10 cellular contexts compared by ENCODE assay signal in the genomic region with DNA sequence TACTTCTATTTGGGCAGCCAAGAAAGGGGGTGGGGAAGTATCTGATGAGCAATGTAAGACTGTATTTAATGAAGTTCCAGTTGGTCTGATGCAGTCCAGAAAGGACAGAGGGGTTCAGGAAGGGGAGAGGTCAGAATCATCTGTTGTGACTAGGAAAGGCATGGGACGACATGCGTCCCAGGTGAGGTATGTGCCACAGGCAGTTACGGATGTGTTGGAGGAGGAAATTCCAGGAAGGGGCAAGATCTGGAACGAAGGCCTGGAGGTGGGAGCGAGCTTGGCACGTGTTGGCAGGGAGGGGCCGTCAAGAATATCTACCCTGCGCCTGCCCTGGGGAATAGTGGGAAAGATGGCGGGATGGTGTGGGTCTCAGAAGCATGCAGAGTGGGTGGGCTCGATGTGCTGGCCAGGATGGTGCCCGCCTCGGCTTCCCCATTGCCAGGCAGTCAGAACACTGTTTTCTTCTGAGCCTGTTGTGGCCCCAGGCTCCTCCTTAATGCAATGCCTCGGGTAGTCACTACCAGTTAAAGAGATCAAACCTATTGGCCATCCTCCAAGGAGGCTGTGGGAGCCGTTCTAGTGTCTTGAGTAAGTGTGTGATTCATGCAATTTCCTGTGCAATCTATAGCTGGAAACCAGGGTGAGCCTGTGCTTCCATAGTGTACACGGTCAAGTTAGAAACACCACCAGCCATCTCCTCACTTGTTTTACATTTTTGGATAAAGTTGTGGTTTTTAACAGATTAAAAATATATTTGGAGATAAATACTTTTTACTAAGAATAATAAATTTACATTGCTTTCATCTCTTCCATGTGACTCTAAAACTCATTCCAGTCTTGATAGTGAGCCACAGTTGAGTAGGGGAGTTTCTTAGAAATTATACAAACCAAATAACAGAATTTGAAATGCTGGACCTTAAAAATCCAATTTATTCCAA. TPM values are rescaled to one million over a fixed set of nuclear protein-coding genes. Genes with fewer than 3 reads are reported as not detected.
DNase-seq lines count a peak whose midpoint lies in the region; ATAC-seq and TF ChIP-seq lines count a peak whose summit lies in the region.
"Had no signal": no experiment of that assay in that cellular context is flagged by ENCODE, and none has a peak within 500 bp of the region (broad histone marks: within the 10 kb centered on the region; RNA-seq: fewer than 3 reads in every experiment).

No MANE protein-coding gene starts in this region.

- no peak for DNase-seq in activated T-cell treated with anti-CD3 and anti-CD28 coated beads, Interleukin-2, amount 50 U/mL, for 4 hours
- DNase-seq in activated T-cell treated with anti-CD3 and anti-CD28 coated beads for 4 hours (no peak), kidney epithelial cell (ENCODE audit: low read depth) (peak; percentile 87), upper lobe of right lung (no peak), middle frontal gyrus (ENCODE audit: extremely low spot score, low spot score) (no peak), cerebellar cortex (ENCODE audit: low spot score) (no peak)
- DNase-seq: CD4-positive, CD25-positive, alpha-beta regulatory T cell had no signal

- peaks cover 11% of the 10 kb centered on the region for H3K27me3 Mint-ChIP-seq in activated T-cell treated with anti-CD3 and anti-CD28 coated beads, Interleukin-2, amount 50 U/mL, for 4 hours (ENCODE audit: low read depth)

- no peaks in the 10 kb centered on the region for H3K4me1 Mint-ChIP-seq in activated T-cell treated with anti-CD3 and anti-CD28 coated beads, Interleukin-2, amount 50 U/mL, for 4 hours (ENCODE audit: low read depth)

- TF ChIP-seq CTCF in kidney epithelial cell (IDR thresholded peaks at IDR 0.05; ENCODE audit: insufficient read depth, low read length, poor library complexity, severe bottlenecking) (no peak), upper lobe of right lung (IDR thresholded peaks at IDR 0.05) (no peak)

- no peaks in the 10 kb centered on the region for H3K9me3 ChIP-seq in upper lobe of right lung
- H3K9me3 ChIP-seq: ovary had no signal

- peak; percentile 27 to 32 for ATAC-seq in activated T-cell treated with anti-CD3 and anti-CD28 coated beads, Interleukin-2, amount 50 U/mL, for 4 hours
- peak; percentile 74 for ATAC-seq in upper lobe of right lung
- ATAC-seq in HG03457 (IDR thresholded peaks at IDR 0.05; ENCODE audit: unreplicated experiment), result no peak

- WGBS in adipose tissue, 3 donors, result 50 to 82% (median 58%) methylated on average over 15 of the region's 15 CpGs

- no peak overlapping the region for H3K4me3 Mint-ChIP-seq in activated T-cell treated with anti-CD3 and anti-CD28 coated beads, Interleukin-2, amount 50 U/mL, for 4 hours

- H3K27ac ChIP-seq in adipose tissue (ENCODE audit: low read depth, low read length) (peak overlapping the region; percentile 74), upper lobe of right lung (peak overlapping the region; percentile 69)
- H3K27ac ChIP-seq: ovary had no signal

- H3K36me3 ChIP-seq in kidney epithelial cell (ENCODE audit: control insufficient read depth, insufficient read depth, low read length) (no peaks in the 10 kb centered on the region), upper lobe of right lung (no peaks in the 10 kb centered on the region)
- H3K36me3 ChIP-seq: ovary had no signal

- peaks cover 39% of the 10 kb centered on the region for H3K4me1 ChIP-seq in upper lobe of right lung

- H3K4me3 ChIP-seq in kidney epithelial cell (ENCODE audit: low read depth, low read length) (no peak overlapping the region), upper lobe of right lung (no peak overlapping the region)
- H3K4me3 ChIP-seq: ovary had no signal

- intact Hi-C loops in upper lobe of right lung (cut with DNase I), result no loop called here

- H3K36me3 Mint-ChIP-seq in activated T-cell treated with anti-CD3 and anti-CD28 coated beads, Interleukin-2, amount 50 U/mL, for 4 hours (ENCODE audit: insufficient read depth), result no peaks in the 10 kb centered on the region
- H3K36me3 Mint-ChIP-seq: CD4-positive, CD25-positive, alpha-beta regulatory T cell had no signal

- H3K27me3 ChIP-seq in kidney epithelial cell (ENCODE audit: control insufficient read depth, insufficient read depth, low read length) (no peaks in the 10 kb centered on the region), upper lobe of right lung (no peaks in the 10 kb centered on the region)
- H3K27me3 ChIP-seq: ovary had no signal

- H3K9me3 Mint-ChIP-seq in activated T-cell treated with anti-CD3 and anti-CD28 coated beads, Interleukin-2, amount 50 U/mL, for 4 hours, result no peaks in the 10 kb centered on the region

RNA-seq across cellular contexts. Expression of a gene that starts 57.6 kb away (rescaled TPM):
- total RNA-seq in activated T-cell treated with anti-CD3 and anti-CD28 coated beads, Interleukin-2, amount 50 U/mL, for 4 hours, result not detected
- polyA plus RNA-seq in adipose tissue, result under 1 TPM in 1 of 3 donors, not detected in 2; 0.01 TPM
- not detected in 2 replicates for total RNA-seq in kidney epithelial cell
- 0.55 TPM for total RNA-seq in upper lobe of right lung
- total RNA-seq: CD4-positive, CD25-positive, alpha-beta regulatory T cell had no signal
- polyA plus RNA-seq: CD4-positive, CD25-positive, alpha-beta regulatory T cell had no signal
